Comparison of ENCODE assay signal across 8 cellular contexts in genomic region chr5:132228241-132229035, GRCh38. TPM values are rescaled to one million over a fixed set of nuclear protein-coding genes. Genes with fewer than 3 reads are reported as not detected.
DNase-seq lines count a peak whose midpoint lies in the region; TF ChIP-seq lines count a peak whose summit lies in the region.

No MANE protein-coding gene starts in this region.

- POLR2A ChIA-PET in RWPE1 (lab: Yijun Ruan, JAX; ENCODE audit: low non-redundant PET) = interaction anchor here (0.5 to 1.3 kb wide), 4 partner anchors 13 to 268 kb away, joined by 3 read pairs; no protein-coding TSS in a partner anchor

- H3K79me2 ChIP-seq in fibroblast of lung (ENCODE audit: control insufficient read depth, insufficient read depth, low read length) (peaks cover 19% of the 10 kb centered on the region), parathyroid adenoma (peaks cover 5% of the 10 kb centered on the region)

- peaks cover 3% of the 10 kb centered on the region for H3K36me3 ChIP-seq in fibroblast of lung (ENCODE audit: control insufficient read depth, insufficient read depth, low read length)
- H3K36me3 ChIP-seq in parathyroid adenoma (ENCODE audit: control insufficient read depth, insufficient read depth, low read length) = no peaks in the 10 kb centered on the region

- H3K9me3 ChIP-seq in fibroblast of lung (ENCODE audit: control insufficient read depth, insufficient read depth, low read depth, low read length) (no peaks in the 10 kb centered on the region), parathyroid adenoma (ENCODE audit: control insufficient read depth, low read length) (no peaks in the 10 kb centered on the region)

- intact Hi-C loops in Calu3 (cut with micrococcal nuclease; ENCODE audit: unreplicated experiment) = no loop called here

- peak overlapping the region; percentile 91 for H3K9ac ChIP-seq in fibroblast of lung (ENCODE audit: insufficient read depth, low read length)
- no peak overlapping the region for H3K9ac ChIP-seq in parathyroid adenoma

- peaks cover 18% of the 10 kb centered on the region for H3K27me3 Mint-ChIP-seq in Calu3 (ENCODE audit: unreplicated experiment)

- H3K4me1 ChIP-seq in fibroblast of lung (ENCODE audit: control insufficient read depth, extremely low read depth, insufficient read depth, low read length) (peaks cover 25% of the 10 kb centered on the region), parathyroid adenoma (peaks cover 15% of the 10 kb centered on the region)

- H3K4me1 Mint-ChIP-seq in Calu3 (ENCODE audit: low read depth, unreplicated experiment) = peaks cover 25% of the 10 kb centered on the region

- H3K4me3 ChIP-seq in fibroblast of lung (replicated peaks in 1 of 4; ENCODE audit: control extremely low read depth in 1 of 4, insufficient read depth in 1 of 4, low read depth in 3 of 4, low read length in 4 of 4) (peak overlapping the region; percentile 30 to 92 (median 79)), parathyroid adenoma (ENCODE audit: low read depth, low read length) (peak overlapping the region; percentile 76)

- CTCF ChIA-PET in Calu3 (lab: Charles Lee) (interaction anchor here (0.6 to 2.0 kb wide), 6 partner anchors 10 to 582 kb away, joined by 3 to 7 read pairs (median 4); no protein-coding TSS in a partner anchor), RWPE1 (lab: Yijun Ruan, JAX) (interaction anchor here (0.8 to 3.6 kb wide), 4 partner anchors 10 to 35 kb away, joined by 3 to 20 read pairs (median 4); no protein-coding TSS in a partner anchor)

- H4K20me1 ChIP-seq in fibroblast of lung (ENCODE audit: control insufficient read depth, extremely low read depth, insufficient read depth, low read length) = no peaks in the 10 kb centered on the region

- peak; percentile 36 for TF ChIP-seq CTCF in Calu3 (IDR thresholded peaks at IDR 0.05; ENCODE audit: unreplicated experiment)
- TF ChIP-seq CTCF in RWPE1 (conservative IDR thresholded peaks at IDR 0.05; ENCODE audit: low read depth) = no peak
- peak in 1 of 2 donors; percentile 6 for TF ChIP-seq CTCF in fibroblast of lung (conservative IDR thresholded peaks at IDR 0.05 in 1 of 2, IDR thresholded peaks at IDR 0.05 in 1 of 2; ENCODE audit: low read depth in 1 of 2, low read length in 2 of 2)
- no peak for TF ChIP-seq CTCF in parathyroid adenoma (IDR thresholded peaks at IDR 0.05)

- H3K9me3 Mint-ChIP-seq in Calu3 (ENCODE audit: low read depth, unreplicated experiment) = no peaks in the 10 kb centered on the region

- peak overlapping the region; percentile 85 for H3K4me2 ChIP-seq in fibroblast of lung (ENCODE audit: extremely low read depth, insufficient read depth, low read length)
- peak overlapping the region; percentile 70 for H3K4me2 ChIP-seq in parathyroid adenoma (ENCODE audit: low read length)

- no TSS peak for BruUV-seq in Calu3 (replicated peaks; lab: Mats Ljungman, UMichigan)

- DNase-seq in Calu3 = no peak
- DNase-seq in RWPE1 (ENCODE audit: low spot score) = no peak
- no peak for DNase-seq in fibroblast of lung (ENCODE audit: low read depth in 2 of 2)
- DNase-seq in NCI-H526 treated with DMSO at 0.1 percent for 48 hours (lab: John Stamatoyannopoulos, UW) = no peak
- no peak for DNase-seq in HUDEP-2 (lab: John Stamatoyannopoulos, UW; ENCODE audit: unreplicated experiment in 76 of 76)
- DNase-seq in AG08395 (ENCODE audit: low spot score) = no peak
- no peak for DNase-seq in NCI-H1930 (lab: John Stamatoyannopoulos, UW)

- H3K27me3 ChIP-seq in fibroblast of lung (ENCODE audit: control insufficient read depth, insufficient read depth, low read length) (no peaks in the 10 kb centered on the region), parathyroid adenoma (ENCODE audit: control insufficient read depth, insufficient read depth, low read length) (no peaks in the 10 kb centered on the region)

- peak overlapping the region; percentile 30 for H2AFZ ChIP-seq in fibroblast of lung (ENCODE audit: low read length)
- H2AFZ ChIP-seq in parathyroid adenoma = peak overlapping the region; percentile 86

- H3K27ac Mint-ChIP-seq in Calu3 (ENCODE audit: unreplicated experiment) = peak overlapping the region; percentile 43

- peaks cover 16% of the 10 kb centered on the region for H3K36me3 Mint-ChIP-seq in Calu3 (ENCODE audit: insufficient read depth, unreplicated experiment)

- peak overlapping the region; percentile 76 for H3K4me3 Mint-ChIP-seq in Calu3 (ENCODE audit: low read depth, unreplicated experiment)

- H3K27ac ChIP-seq in RWPE1 (peak overlapping the region; percentile 96), fibroblast of lung (ENCODE audit: insufficient read depth, low read length) (peak overlapping the region; percentile 87), parathyroid adenoma (no peak overlapping the region)

RNA-seq across cellular contexts. Expression of gene P4HA2, which starts 0.8 kb away (rescaled TPM):
- total RNA-seq in Calu3 (2022) (45.1 and 51.8 TPM in 2 replicates), fibroblast of lung (376 and 553 TPM in 2 replicates)
- polyA plus RNA-seq in fibroblast of lung = 184 and 187 TPM in 2 replicates
- polyA plus RNA-seq in fibroblast of lung (2012) = 142 and 147 TPM in 2 replicates
- 260 and 282 TPM in 2 replicates for polyA minus RNA-seq in fibroblast of lung (ENCODE audit: low replicate concordance)

RNA-seq across cellular contexts. Expression of gene PDLIM4, which starts 29.1 kb away (rescaled TPM):
- 15.4 and 20.8 TPM in 2 replicates for total RNA-seq in Calu3 (2022)
- 44.4 and 67.2 TPM in 2 replicates for total RNA-seq in fibroblast of lung
- 10.7 and 41.5 TPM in 2 replicates for polyA plus RNA-seq in fibroblast of lung
- 24.9 and 115 TPM in 2 replicates for polyA plus RNA-seq in fibroblast of lung (2012)
- 19.9 and 35.9 TPM in 2 replicates for polyA minus RNA-seq in fibroblast of lung (ENCODE audit: low replicate concordance)
